8 cellular contexts compared by ENCODE assay signal in genomic region chr17:62423647-62424461, GRCh38. TPM values are rescaled to one million over a fixed set of nuclear protein-coding genes. Genes with fewer than 3 reads are reported as not detected.
DNase-seq lines count a peak whose midpoint lies in the region; ATAC-seq and TF ChIP-seq lines count a peak whose summit lies in the region.
"Not testable (repeated sequence)": the region's sequence is repeated elsewhere in the genome, so short reads cannot be mapped to it uniquely, and the experiment has no call there.

TSS of gene METTL2A (plus strand) at chr17:62423897. CDS start at chr17:62423903, 6 bp downstream.

- TF ChIP-seq CTCF in DND-41 (IDR thresholded peaks at IDR 0.05; ENCODE audit: borderline replicate concordance, extremely low read depth, low read length, poor library complexity, severe bottlenecking) (peak; percentile 59), PC-3 (conservative IDR thresholded peaks at IDR 0.05; ENCODE audit: low read depth, low read length) (0 out of 2 replicates have a peak, but pooled peaks have one; percentile 32)

- not testable (repeated sequence) for H4K20me1 ChIP-seq in DND-41 (ENCODE audit: insufficient read depth, low read length); PC-3 (ENCODE audit: low read length)

- H3K9me3 ChIP-seq in DND-41 (ENCODE audit: insufficient read depth, low read length, severe bottlenecking); PC-3 (ENCODE audit: low read length); muscle layer of duodenum (ENCODE audit: control insufficient read depth in 1 of 2, low read length in 2 of 2): not testable (repeated sequence)

- peak; percentile 92 for DNase-seq in DND-41
- DNase-seq in KBM-7, result peak; percentile 94
- peak; percentile 97 for DNase-seq in PC-3
- peak; percentile 84 for DNase-seq in activated T-cell treated with anti-CD3 and anti-CD28 coated beads for 48 hours (ENCODE audit: low read depth)
- peak; percentile 66 for DNase-seq in stimulated activated CD8-positive, alpha-beta memory T cell treated with anti-CD3 and anti-CD28 coated beads, Interleukin-7, amount 100 ng/mL, for 24 hours (ENCODE audit: low read depth)

- CTCF ChIA-PET in PC-3 (lab: Charles Lee), result not testable (repeated sequence)

- H3K4me1 ChIP-seq in DND-41 (ENCODE audit: insufficient read depth, low read length), result peaks cover 20% of the 10 kb centered on the region
- not testable (repeated sequence) for H3K4me1 ChIP-seq in PC-3 (ENCODE audit: insufficient read depth, low read length); muscle layer of duodenum (ENCODE audit: control insufficient read depth in 1 of 2, insufficient read depth in 2 of 2, low read length in 2 of 2)

- TSS peak; percentile 74 for BruUV-seq in PC-3 (replicated peaks; lab: Mats Ljungman, UMichigan)

- H3K4me2 ChIP-seq in DND-41 (ENCODE audit: insufficient read depth, low read length), result peak within 1 kb of the TSS; percentile 90
- H3K4me2 ChIP-seq in PC-3 (ENCODE audit: low read length), result peak within 1 kb of the TSS; percentile 97

- H3F3A ChIP-seq in PC-3 (ENCODE audit: low read length, unreplicated experiment), result not testable (repeated sequence)

- H3K9ac ChIP-seq in DND-41 (ENCODE audit: low read depth, low read length) (peak within 1 kb of the TSS; percentile 71), PC-3 (ENCODE audit: low read length) (peak within 1 kb of the TSS; percentile 88)

- peak within 1 kb of the TSS; percentile 98 for H2AFZ ChIP-seq in DND-41 (ENCODE audit: low read depth, low read length)
- peak within 1 kb of the TSS; percentile 90 for H2AFZ ChIP-seq in PC-3 (ENCODE audit: low read length)

- H3K79me2 ChIP-seq in DND-41 (ENCODE audit: insufficient read depth, low read length) (peaks cover 27% of the 10 kb centered on the region), PC-3 (ENCODE audit: low read length) (peaks cover 36% of the 10 kb centered on the region)

- intact Hi-C loops in PC-3 (cut with micrococcal nuclease), result loop anchor here (5.0 kb wide), 1 partner anchor 48 kb away; no protein-coding TSS in a partner anchor

- peak within 1 kb of the TSS; percentile 67 to 72 for H3K4me3 ChIP-seq in DND-41 (ENCODE audit: low read depth in 1 of 2, low read length in 2 of 2)
- peak within 1 kb of the TSS; percentile 86 for H3K4me3 ChIP-seq in PC-3 (ENCODE audit: low read length)
- peak within 1 kb of the TSS; percentile 61 to 82 for H3K4me3 ChIP-seq in muscle layer of duodenum (ENCODE audit: low read depth in 1 of 2, low read length in 2 of 2)

- not testable (repeated sequence) for H3K27me3 ChIP-seq in DND-41 (ENCODE audit: insufficient read depth, low read length, poor library complexity); PC-3 (ENCODE audit: low read length); muscle layer of duodenum (ENCODE audit: low read depth, low read length)

- ATAC-seq in DND-41 (ENCODE audit: insufficient read depth, low read depth), result peak; percentile 92
- peak; percentile 90 for ATAC-seq in GM21723 (IDR thresholded peaks at IDR 0.05; ENCODE audit: unreplicated experiment)
- ATAC-seq in PC-3, result peak; percentile 94
- ATAC-seq in esophagus mucosa, result peak; percentile 95

- POLR2A ChIA-PET in PC-3 (lab: Charles Lee; ENCODE audit: unreplicated experiment), result not testable (repeated sequence)

- in situ Hi-C loops in KBM-7 (cut with MboI; ENCODE audit: low pct_unique_long_range_greater_than_20kb, low sequenced_read_pairs), result not testable (repeated sequence)

- H3K27ac ChIP-seq in DND-41 (ENCODE audit: low read length) (peak within 1 kb of the TSS; percentile 90), PC-3 (ENCODE audit: low read length) (peak within 1 kb of the TSS; percentile 36)
- not testable (repeated sequence) for H3K27ac ChIP-seq in muscle layer of duodenum (ENCODE audit: low read length)

- not testable (repeated sequence) for H3K9me2 ChIP-seq in PC-3 (replicated peaks; ENCODE audit: low read length)

- H3K36me3 ChIP-seq in DND-41 (ENCODE audit: insufficient read depth, low read length), result peaks cover 19% of the 10 kb centered on the region; the same call in 1 of the 2 replicates
- not testable (repeated sequence) for H3K36me3 ChIP-seq in PC-3 (ENCODE audit: low read depth, low read length); muscle layer of duodenum (ENCODE audit: control insufficient read depth in 1 of 2, insufficient read depth in 2 of 2, low read length in 2 of 2)

RNA-seq across cellular contexts. Expression of gene METTL2A, which starts in this region (rescaled TPM):
- total RNA-seq in PC-3 (2014; rRNA removed) (28.0 and 38.7 TPM in 2 replicates), esophagus mucosa (15.7 TPM)
